In the genomic region with DNA sequence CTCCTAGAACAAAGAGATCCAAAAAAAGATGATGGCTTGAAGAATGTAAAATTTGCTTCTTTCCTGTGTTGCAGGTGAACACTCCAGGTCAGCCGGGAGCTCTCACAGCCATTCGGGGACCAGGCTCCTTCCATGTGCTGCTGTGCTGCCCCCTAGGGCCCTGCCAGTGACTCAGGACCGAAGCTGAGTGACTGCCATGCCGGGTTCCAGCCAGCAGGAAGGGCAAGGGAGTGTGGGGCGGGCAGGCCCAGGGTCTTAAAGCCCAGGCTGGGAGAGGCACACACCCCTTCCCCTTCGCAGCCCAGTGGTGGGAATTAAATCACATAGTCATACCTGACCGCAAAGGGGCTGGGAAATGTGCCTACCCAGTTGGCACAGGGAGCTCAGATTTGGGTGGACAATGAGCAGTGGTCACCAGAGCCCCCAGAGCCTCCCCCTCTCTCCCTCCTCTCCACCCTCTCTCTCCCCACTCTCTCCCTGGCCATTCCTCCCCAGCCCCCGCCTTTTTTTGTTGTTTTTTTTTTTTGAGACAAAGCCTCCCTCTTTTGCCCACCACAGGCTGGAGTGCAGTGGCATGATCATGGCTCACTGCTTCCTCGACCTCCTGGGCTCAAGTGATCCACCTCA, we compare ENCODE assay signal across 1 cellular context.
TF ChIP-seq lines count a peak whose summit lies in the region.

No MANE protein-coding gene starts in this region.

TF ChIP-seq in K562, 482 proteins besides CTCF, POLR2A, EP300 and RAD21 (continues in another document):
- TF ChIP-seq, protein P1, sequence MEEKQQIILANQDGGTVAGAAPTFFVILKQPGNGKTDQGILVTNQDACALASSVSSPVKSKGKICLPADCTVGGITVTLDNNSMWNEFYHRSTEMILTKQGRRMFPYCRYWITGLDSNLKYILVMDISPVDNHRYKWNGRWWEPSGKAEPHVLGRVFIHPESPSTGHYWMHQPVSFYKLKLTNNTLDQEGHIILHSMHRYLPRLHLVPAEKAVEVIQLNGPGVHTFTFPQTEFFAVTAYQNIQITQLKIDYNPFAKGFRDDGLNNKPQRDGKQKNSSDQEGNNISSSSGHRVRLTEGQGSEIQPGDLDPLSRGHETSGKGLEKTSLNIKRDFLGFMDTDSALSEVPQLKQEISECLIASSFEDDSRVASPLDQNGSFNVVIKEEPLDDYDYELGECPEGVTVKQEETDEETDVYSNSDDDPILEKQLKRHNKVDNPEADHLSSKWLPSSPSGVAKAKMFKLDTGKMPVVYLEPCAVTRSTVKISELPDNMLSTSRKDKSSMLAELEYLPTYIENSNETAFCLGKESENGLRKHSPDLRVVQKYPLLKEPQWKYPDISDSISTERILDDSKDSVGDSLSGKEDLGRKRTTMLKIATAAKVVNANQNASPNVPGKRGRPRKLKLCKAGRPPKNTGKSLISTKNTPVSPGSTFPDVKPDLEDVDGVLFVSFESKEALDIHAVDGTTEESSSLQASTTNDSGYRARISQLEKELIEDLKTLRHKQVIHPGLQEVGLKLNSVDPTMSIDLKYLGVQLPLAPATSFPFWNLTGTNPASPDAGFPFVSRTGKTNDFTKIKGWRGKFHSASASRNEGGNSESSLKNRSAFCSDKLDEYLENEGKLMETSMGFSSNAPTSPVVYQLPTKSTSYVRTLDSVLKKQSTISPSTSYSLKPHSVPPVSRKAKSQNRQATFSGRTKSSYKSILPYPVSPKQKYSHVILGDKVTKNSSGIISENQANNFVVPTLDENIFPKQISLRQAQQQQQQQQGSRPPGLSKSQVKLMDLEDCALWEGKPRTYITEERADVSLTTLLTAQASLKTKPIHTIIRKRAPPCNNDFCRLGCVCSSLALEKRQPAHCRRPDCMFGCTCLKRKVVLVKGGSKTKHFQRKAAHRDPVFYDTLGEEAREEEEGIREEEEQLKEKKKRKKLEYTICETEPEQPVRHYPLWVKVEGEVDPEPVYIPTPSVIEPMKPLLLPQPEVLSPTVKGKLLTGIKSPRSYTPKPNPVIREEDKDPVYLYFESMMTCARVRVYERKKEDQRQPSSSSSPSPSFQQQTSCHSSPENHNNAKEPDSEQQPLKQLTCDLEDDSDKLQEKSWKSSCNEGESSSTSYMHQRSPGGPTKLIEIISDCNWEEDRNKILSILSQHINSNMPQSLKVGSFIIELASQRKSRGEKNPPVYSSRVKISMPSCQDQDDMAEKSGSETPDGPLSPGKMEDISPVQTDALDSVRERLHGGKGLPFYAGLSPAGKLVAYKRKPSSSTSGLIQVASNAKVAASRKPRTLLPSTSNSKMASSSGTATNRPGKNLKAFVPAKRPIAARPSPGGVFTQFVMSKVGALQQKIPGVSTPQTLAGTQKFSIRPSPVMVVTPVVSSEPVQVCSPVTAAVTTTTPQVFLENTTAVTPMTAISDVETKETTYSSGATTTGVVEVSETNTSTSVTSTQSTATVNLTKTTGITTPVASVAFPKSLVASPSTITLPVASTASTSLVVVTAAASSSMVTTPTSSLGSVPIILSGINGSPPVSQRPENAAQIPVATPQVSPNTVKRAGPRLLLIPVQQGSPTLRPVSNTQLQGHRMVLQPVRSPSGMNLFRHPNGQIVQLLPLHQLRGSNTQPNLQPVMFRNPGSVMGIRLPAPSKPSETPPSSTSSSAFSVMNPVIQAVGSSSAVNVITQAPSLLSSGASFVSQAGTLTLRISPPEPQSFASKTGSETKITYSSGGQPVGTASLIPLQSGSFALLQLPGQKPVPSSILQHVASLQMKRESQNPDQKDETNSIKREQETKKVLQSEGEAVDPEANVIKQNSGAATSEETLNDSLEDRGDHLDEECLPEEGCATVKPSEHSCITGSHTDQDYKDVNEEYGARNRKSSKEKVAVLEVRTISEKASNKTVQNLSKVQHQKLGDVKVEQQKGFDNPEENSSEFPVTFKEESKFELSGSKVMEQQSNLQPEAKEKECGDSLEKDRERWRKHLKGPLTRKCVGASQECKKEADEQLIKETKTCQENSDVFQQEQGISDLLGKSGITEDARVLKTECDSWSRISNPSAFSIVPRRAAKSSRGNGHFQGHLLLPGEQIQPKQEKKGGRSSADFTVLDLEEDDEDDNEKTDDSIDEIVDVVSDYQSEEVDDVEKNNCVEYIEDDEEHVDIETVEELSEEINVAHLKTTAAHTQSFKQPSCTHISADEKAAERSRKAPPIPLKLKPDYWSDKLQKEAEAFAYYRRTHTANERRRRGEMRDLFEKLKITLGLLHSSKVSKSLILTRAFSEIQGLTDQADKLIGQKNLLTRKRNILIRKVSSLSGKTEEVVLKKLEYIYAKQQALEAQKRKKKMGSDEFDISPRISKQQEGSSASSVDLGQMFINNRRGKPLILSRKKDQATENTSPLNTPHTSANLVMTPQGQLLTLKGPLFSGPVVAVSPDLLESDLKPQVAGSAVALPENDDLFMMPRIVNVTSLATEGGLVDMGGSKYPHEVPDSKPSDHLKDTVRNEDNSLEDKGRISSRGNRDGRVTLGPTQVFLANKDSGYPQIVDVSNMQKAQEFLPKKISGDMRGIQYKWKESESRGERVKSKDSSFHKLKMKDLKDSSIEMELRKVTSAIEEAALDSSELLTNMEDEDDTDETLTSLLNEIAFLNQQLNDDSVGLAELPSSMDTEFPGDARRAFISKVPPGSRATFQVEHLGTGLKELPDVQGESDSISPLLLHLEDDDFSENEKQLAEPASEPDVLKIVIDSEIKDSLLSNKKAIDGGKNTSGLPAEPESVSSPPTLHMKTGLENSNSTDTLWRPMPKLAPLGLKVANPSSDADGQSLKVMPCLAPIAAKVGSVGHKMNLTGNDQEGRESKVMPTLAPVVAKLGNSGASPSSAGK (IDR thresholded peaks at IDR 0.05), result peak; percentile 54
- TF ChIP-seq BHLHE40 (IDR thresholded peaks at IDR 0.05; ENCODE audit: low read length), result no peak
- TF ChIP-seq ZNF12 (CRISPR knock-in tag; IDR thresholded peaks at IDR 0.05), result no peak
- TF ChIP-seq ZNF445 (CRISPR knock-in tag; IDR thresholded peaks at IDR 0.05; ENCODE audit: low read depth), result no peak
- TF ChIP-seq RB1 (IDR thresholded peaks at IDR 0.05; ENCODE audit: low read depth), result peak; percentile 58
- peak; percentile 81 for TF ChIP-seq MAX (CRISPR knock-in tag; IDR thresholded peaks at IDR 0.05)
- no peak for TF ChIP-seq ASH1L (IDR thresholded peaks at IDR 0.05; ENCODE audit: borderline replicate concordance, low read depth, partially characterized antibody)
- peak in 1 of 2 experiments; percentile 32; a peak in 2 of 4 replicates for TF ChIP-seq MNT (conservative IDR thresholded peaks at IDR 0.05)
- peak; percentile 84; the same call in 1 of the 2 replicates for TF ChIP-seq XRCC5 (IDR thresholded peaks at IDR 0.05; ENCODE audit: low read depth, low read length)
- peak; percentile 1 for TF ChIP-seq DACH1 (IDR thresholded peaks at IDR 0.05; ENCODE audit: partially characterized antibody)
- peak; percentile 56; the same call in 1 of the 2 replicates for TF ChIP-seq TFAP4 (CRISPR knock-in tag; IDR thresholded peaks at IDR 0.05; ENCODE audit: borderline replicate concordance)
- peak; percentile 49; the same call in 1 of the 2 replicates for TF ChIP-seq NFE2 (IDR thresholded peaks at IDR 0.05; ENCODE audit: low read depth)
- TF ChIP-seq ZBTB7A (IDR thresholded peaks at IDR 0.05; ENCODE audit: borderline replicate concordance, control insufficient read depth, low read depth, low read length), result peak; percentile 58; the same call in 1 of the 2 replicates
- TF ChIP-seq TEAD4 (IDR thresholded peaks at IDR 0.05; ENCODE audit: low read length), result peak; percentile 31; the same call in 1 of the 2 replicates
- no peak for TF ChIP-seq TEAD4 (CRISPR knock-in tag; IDR thresholded peaks at IDR 0.05; ENCODE audit: borderline replicate concordance)
- peak; percentile 97 for TF ChIP-seq CTCFL (IDR thresholded peaks at IDR 0.05; ENCODE audit: borderline replicate concordance, insufficient read depth, low read depth, low read length, poor library complexity, severe bottlenecking)
- peak; percentile 42 for TF ChIP-seq HDAC3 (IDR thresholded peaks at IDR 0.05; ENCODE audit: borderline replicate concordance, partially characterized antibody)
- TF ChIP-seq PKNOX1 (IDR thresholded peaks at IDR 0.05), result peak; percentile 69
- TF ChIP-seq HSF4 (CRISPR knock-in tag; IDR thresholded peaks at IDR 0.05; ENCODE audit: borderline replicate concordance), result no peak
- 0 out of 2 replicates have a peak, but pooled peaks have one; percentile 22 for TF ChIP-seq VEZF1 (CRISPR knock-in tag; IDR thresholded peaks at IDR 0.05)
- peak; percentile 62 for TF ChIP-seq L3MBTL2 (IDR thresholded peaks at IDR 0.05)
- TF ChIP-seq SMC3 (conservative IDR thresholded peaks at IDR 0.05; ENCODE audit: insufficient read depth, low read depth, low read length), result peak; percentile 74
- TF ChIP-seq, protein P2, sequence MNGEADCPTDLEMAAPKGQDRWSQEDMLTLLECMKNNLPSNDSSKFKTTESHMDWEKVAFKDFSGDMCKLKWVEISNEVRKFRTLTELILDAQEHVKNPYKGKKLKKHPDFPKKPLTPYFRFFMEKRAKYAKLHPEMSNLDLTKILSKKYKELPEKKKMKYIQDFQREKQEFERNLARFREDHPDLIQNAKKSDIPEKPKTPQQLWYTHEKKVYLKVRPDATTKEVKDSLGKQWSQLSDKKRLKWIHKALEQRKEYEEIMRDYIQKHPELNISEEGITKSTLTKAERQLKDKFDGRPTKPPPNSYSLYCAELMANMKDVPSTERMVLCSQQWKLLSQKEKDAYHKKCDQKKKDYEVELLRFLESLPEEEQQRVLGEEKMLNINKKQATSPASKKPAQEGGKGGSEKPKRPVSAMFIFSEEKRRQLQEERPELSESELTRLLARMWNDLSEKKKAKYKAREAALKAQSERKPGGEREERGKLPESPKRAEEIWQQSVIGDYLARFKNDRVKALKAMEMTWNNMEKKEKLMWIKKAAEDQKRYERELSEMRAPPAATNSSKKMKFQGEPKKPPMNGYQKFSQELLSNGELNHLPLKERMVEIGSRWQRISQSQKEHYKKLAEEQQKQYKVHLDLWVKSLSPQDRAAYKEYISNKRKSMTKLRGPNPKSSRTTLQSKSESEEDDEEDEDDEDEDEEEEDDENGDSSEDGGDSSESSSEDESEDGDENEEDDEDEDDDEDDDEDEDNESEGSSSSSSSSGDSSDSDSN (IDR thresholded peaks at IDR 0.05; ENCODE audit: borderline replicate concordance in 1 of 2, low read depth in 2 of 2, low read length in 2 of 2), result peak in 1 of 2 experiments; percentile 46; a peak in 1 of 4 replicates
- peak; percentile 57; the same call in 1 of the 2 replicates for TF ChIP-seq CTBP1 (IDR thresholded peaks at IDR 0.05; ENCODE audit: borderline replicate concordance)
- TF ChIP-seq RCOR1 (IDR thresholded peaks at IDR 0.05; ENCODE audit: borderline replicate concordance in 1 of 2, low read depth in 2 of 2, low read length in 2 of 2), result 0 out of 4 replicates have a peak, but pooled peaks of 1 of the 2 experiments have one; percentile 23
- no peak for TF ChIP-seq NR4A1 (CRISPR knock-in tag; IDR thresholded peaks at IDR 0.05)
- no peak for TF ChIP-seq NR4A1 (tag; IDR thresholded peaks at IDR 0.05)
- 0 out of 2 replicates have a peak, but pooled peaks have one; percentile 40 for TF ChIP-seq NBN (IDR thresholded peaks at IDR 0.05; ENCODE audit: low read depth)
- TF ChIP-seq HCFC1 (IDR thresholded peaks at IDR 0.05; ENCODE audit: low read depth, low read length), result 0 out of 2 replicates have a peak, but pooled peaks have one; percentile 41
